In genomic region chr5:57082441-57083067, GRCh38 we compare ENCODE assay signal across 11 cellular contexts.
DNase-seq lines count a peak whose midpoint lies in the region; ATAC-seq and TF ChIP-seq lines count a peak whose summit lies in the region.
"Had no signal": no experiment of that assay in that cellular context is flagged by ENCODE, and none has a peak within 500 bp of the region (broad histone marks: within the 10 kb centered on the region; RNA-seq: fewer than 3 reads in every experiment).

No MANE protein-coding gene starts in this region.

- POLR2A ChIA-PET in MCF 10A (lab: Yijun Ruan, JAX) (interaction anchor here (0.8 to 1.8 kb wide), 2 partner anchors 172 kb away, joined by 3 to 7 read pairs; no protein-coding TSS in a partner anchor), RWPE1 (lab: Yijun Ruan, JAX; ENCODE audit: low non-redundant PET) (interaction anchor here (0.5 kb wide), 1 partner anchor 152 kb away, joined by 4 read pairs; no protein-coding TSS in a partner anchor)
- POLR2A ChIA-PET in CD8-positive, alpha-beta memory T cell (lab: Charles Lee) = interaction anchor here (0.6 kb wide), 1 partner anchor 46 kb away, joined by 6 read pairs; no protein-coding TSS in a partner anchor

- H3K4me1 Mint-ChIP-seq in MCF 10A (ENCODE audit: insufficient read depth, unreplicated experiment) = no peaks in the 10 kb centered on the region
- no peaks in the 10 kb centered on the region for H3K4me1 Mint-ChIP-seq in CD8-positive, alpha-beta memory T cell
- no peaks in the 10 kb centered on the region for H3K4me1 Mint-ChIP-seq in stimulated activated memory B cell treated with anti-CD40 and anti-IgM and Interleukin-4, amounts not matched to agents 10 μg/mL and 1 μg/mL and 100 μg/mL, for 72 hours

- in situ Hi-C loops in transverse colon (cut with MboI; ENCODE audit: low pct_ligation_motif_present in 1 of 4, low pct_unique_long_range_greater_than_20kb in 1 of 4, low sequenced_read_pairs in 3 of 4) = no loop called here

- intact Hi-C loops in MCF 10A (cut with micrococcal nuclease) = loop anchor here (1.0 to 2.0 kb wide), 3 partner anchors 130 to 181 kb away; partner anchors contain the start of gene MIER3
- intact Hi-C loops in breast epithelium (cut with DNase I; ENCODE audit: low total_unique reads) = no loop called here
- intact Hi-C loops in transverse colon (cut with DNase I; ENCODE audit: low total_unique reads) = no loop called here

- no peaks in the 10 kb centered on the region for H3K27me3 ChIP-seq in breast epithelium
- H3K27me3 ChIP-seq in transverse colon = no peaks in the 10 kb centered on the region
- no peaks in the 10 kb centered on the region for H3K27me3 ChIP-seq in CD8-positive, alpha-beta memory T cell (ENCODE audit: insufficient read depth, low read length, poor library complexity, severe bottlenecking)
- H3K27me3 ChIP-seq: BLaER1 had no signal

- H3K4me3 Mint-ChIP-seq in MCF 10A (ENCODE audit: unreplicated experiment) = no peak overlapping the region
- no peak overlapping the region for H3K4me3 Mint-ChIP-seq in CD8-positive, alpha-beta memory T cell
- no peak overlapping the region for H3K4me3 Mint-ChIP-seq in stimulated activated memory B cell treated with anti-CD40 and anti-IgM and Interleukin-4, amounts not matched to agents 10 μg/mL and 1 μg/mL and 100 μg/mL, for 72 hours
- H3K4me3 Mint-ChIP-seq: activated CD4-positive, alpha-beta memory T cell treated with anti-CD3 and anti-CD28 coated beads for 36 hours had no signal

- no TSS peak for BruUV-seq in MCF 10A (replicated peaks; lab: Mats Ljungman, UMichigan)

- no peak for TF ChIP-seq EP300 in transverse colon (IDR thresholded peaks at IDR 0.05; ENCODE audit: low read depth)

- H3K27ac ChIP-seq in breast epithelium (no peak overlapping the region), RWPE1 (no peak overlapping the region), transverse colon (peak overlapping the region in 2 of 4 donors; percentile 24 to 29)
- no peak overlapping the region for H3K27ac ChIP-seq in CD8-positive, alpha-beta memory T cell (ENCODE audit: low read depth, low read length)
- H3K27ac ChIP-seq: BLaER1 had no signal

- no peak for ATAC-seq in HG03432 (IDR thresholded peaks at IDR 0.05; ENCODE audit: unreplicated experiment)
- ATAC-seq in stimulated activated memory B cell treated with anti-CD40 and anti-IgM and Interleukin-4, amounts not matched to agents 10 μg/mL and 1 μg/mL and 100 μg/mL, for 72 hours = no peak

- no peaks in the 10 kb centered on the region for H3K9me3 Mint-ChIP-seq in MCF 10A (ENCODE audit: unreplicated experiment)
- H3K9me3 Mint-ChIP-seq in CD8-positive, alpha-beta memory T cell = peaks cover 0 to 4% (median 0%) of the 10 kb centered on the region in 5 donors
- no peaks in the 10 kb centered on the region for H3K9me3 Mint-ChIP-seq in stimulated activated memory B cell treated with anti-CD40 and anti-IgM and Interleukin-4, amounts not matched to agents 10 μg/mL and 1 μg/mL and 100 μg/mL, for 72 hours
- H3K9me3 Mint-ChIP-seq: activated CD4-positive, alpha-beta memory T cell treated with anti-CD3 and anti-CD28 coated beads for 36 hours had no signal

- H3K36me3 ChIP-seq in breast epithelium (no peaks in the 10 kb centered on the region), transverse colon (no peaks in the 10 kb centered on the region)
- H3K36me3 ChIP-seq in CD8-positive, alpha-beta memory T cell (ENCODE audit: insufficient read depth, low read length) = no peaks in the 10 kb centered on the region
- H3K36me3 ChIP-seq: BLaER1 had no signal

- peak; percentile 42 for DNase-seq in MCF 10A (ENCODE audit: unreplicated experiment)
- DNase-seq in breast epithelium (ENCODE audit: low spot score in 2 of 2) = no peak
- peak; percentile 57 for DNase-seq in RWPE1 (ENCODE audit: low spot score)
- DNase-seq in foreskin fibroblast = peak in 1 of 2 donors; percentile 16
- DNase-seq in transverse colon = no peak
- DNase-seq in CD8-positive, alpha-beta memory T cell = no peak
- DNase-seq: activated CD4-positive, alpha-beta memory T cell treated with anti-CD3 and anti-CD28 coated beads for 36 hours; NCI-H748 treated with DMSO at 0.1 percent for 48 hours had no signal

- TF ChIP-seq CTCF in MCF 10A (IDR thresholded peaks at IDR 0.05; ENCODE audit: unreplicated experiment) (peak; percentile 44), breast epithelium (IDR thresholded peaks at IDR 0.05) (no peak), RWPE1 (conservative IDR thresholded peaks at IDR 0.05; ENCODE audit: low read depth) (0 out of 2 replicates have a peak, but pooled peaks have one; percentile 15), foreskin fibroblast (IDR thresholded peaks at IDR 0.05; ENCODE audit: low read depth, low read length) (peak; percentile 15), transverse colon (IDR thresholded peaks at IDR 0.05) (peak; percentile 7 to 80 (median 42))

- no peaks in the 10 kb centered on the region for H3K27me3 Mint-ChIP-seq in MCF 10A (ENCODE audit: insufficient read depth, unreplicated experiment)
- H3K27me3 Mint-ChIP-seq in CD8-positive, alpha-beta memory T cell = peaks cover 20 to 30% of the 10 kb centered on the region in 2 donors
- H3K27me3 Mint-ChIP-seq in stimulated activated memory B cell treated with anti-CD40 and anti-IgM and Interleukin-4, amounts not matched to agents 10 μg/mL and 1 μg/mL and 100 μg/mL, for 72 hours = peaks cover 19% of the 10 kb centered on the region

- CTCF ChIA-PET in MCF 10A (lab: Yijun Ruan, JAX) (interaction anchor here (0.5 to 3.5 kb wide), 19 partner anchors 9 to 668 kb away, joined by 3 to 22 read pairs (median 4); partner anchors contain the start of gene SETD9), RWPE1 (lab: Yijun Ruan, JAX) (interaction anchor here (0.6 to 1.9 kb wide), 6 partner anchors 86 to 1898 kb away, joined by 3 to 7 read pairs (median 3); no protein-coding TSS in a partner anchor)
- CTCF ChIA-PET in CD8-positive, alpha-beta memory T cell (lab: Charles Lee) = no interaction called here

- H3K4me1 ChIP-seq in breast epithelium = no peaks in the 10 kb centered on the region
- H3K4me1 ChIP-seq in transverse colon = no peaks in the 10 kb centered on the region
- no peaks in the 10 kb centered on the region for H3K4me1 ChIP-seq in CD8-positive, alpha-beta memory T cell (ENCODE audit: insufficient read depth, low read length)
- H3K4me1 ChIP-seq: BLaER1 had no signal

- TF ChIP-seq POLR2A in breast epithelium (IDR thresholded peaks at IDR 0.05) = no peak
- no peak for TF ChIP-seq POLR2A in transverse colon (IDR thresholded peaks at IDR 0.05)

- H3K27ac Mint-ChIP-seq in MCF 10A (ENCODE audit: low read depth, unreplicated experiment) = no peak overlapping the region
- H3K27ac Mint-ChIP-seq in CD8-positive, alpha-beta memory T cell = no peak overlapping the region
- no peak overlapping the region for H3K27ac Mint-ChIP-seq in stimulated activated memory B cell treated with anti-CD40 and anti-IgM and Interleukin-4, amounts not matched to agents 10 μg/mL and 1 μg/mL and 100 μg/mL, for 72 hours
- H3K27ac Mint-ChIP-seq: activated CD4-positive, alpha-beta memory T cell treated with anti-CD3 and anti-CD28 coated beads for 36 hours had no signal

- H3K4me3 ChIP-seq in breast epithelium = no peak overlapping the region
- no peak overlapping the region for H3K4me3 ChIP-seq in foreskin fibroblast (ENCODE audit: low read depth in 1 of 2, low read length in 2 of 2)
- H3K4me3 ChIP-seq in transverse colon = no peak overlapping the region
- H3K4me3 ChIP-seq in CD8-positive, alpha-beta memory T cell (ENCODE audit: low read length) = no peak overlapping the region
- H3K4me3 ChIP-seq: BLaER1 had no signal

- no peaks in the 10 kb centered on the region for H3K36me3 Mint-ChIP-seq in MCF 10A (ENCODE audit: insufficient read depth, unreplicated experiment)
- no peaks in the 10 kb centered on the region for H3K36me3 Mint-ChIP-seq in CD8-positive, alpha-beta memory T cell
- H3K36me3 Mint-ChIP-seq in stimulated activated memory B cell treated with anti-CD40 and anti-IgM and Interleukin-4, amounts not matched to agents 10 μg/mL and 1 μg/mL and 100 μg/mL, for 72 hours = no peaks in the 10 kb centered on the region
- H3K36me3 Mint-ChIP-seq: activated CD4-positive, alpha-beta memory T cell treated with anti-CD3 and anti-CD28 coated beads for 36 hours had no signal

- WGBS in transverse colon (ENCODE audit: low coverage in 1 of 2), 2 donors = 40 to 68% methylated on average over 1 to 7 of the region's 7 CpGs

- H3K9me3 ChIP-seq in breast epithelium (no peaks in the 10 kb centered on the region), transverse colon (no peaks in the 10 kb centered on the region)
- H3K9me3 ChIP-seq in CD8-positive, alpha-beta memory T cell (ENCODE audit: low read length) = no peaks in the 10 kb centered on the region
- H3K9me3 ChIP-seq: BLaER1 had no signal

Comparison
In these comparisons a context has a peak if more than half of its experiments do, and no peak if none do; other contexts are left out.
1. DNase-seq: peak in MCF 10A (single experiment) and RWPE1 (single experiment); none in breast epithelium (0 of 2), transverse colon (single experiment) and CD8-positive, alpha-beta memory T cell (0 of 5).
2. CTCF ChIP-seq: peak in MCF 10A (single experiment), RWPE1 (single experiment), foreskin fibroblast (single experiment) and transverse colon (5 of 5); none in breast epithelium (0 of 3).